1 cellular context compared by ENCODE assay signal in genomic region chr3:195891431-195892104, GRCh38.
TF ChIP-seq lines count a peak whose summit lies in the region.

No MANE protein-coding gene starts in this region.

TF ChIP-seq in GM23338, 12 proteins besides CTCF, POLR2A, EP300 and RAD21 (continued from another document):
- TF ChIP-seq, protein P1, sequence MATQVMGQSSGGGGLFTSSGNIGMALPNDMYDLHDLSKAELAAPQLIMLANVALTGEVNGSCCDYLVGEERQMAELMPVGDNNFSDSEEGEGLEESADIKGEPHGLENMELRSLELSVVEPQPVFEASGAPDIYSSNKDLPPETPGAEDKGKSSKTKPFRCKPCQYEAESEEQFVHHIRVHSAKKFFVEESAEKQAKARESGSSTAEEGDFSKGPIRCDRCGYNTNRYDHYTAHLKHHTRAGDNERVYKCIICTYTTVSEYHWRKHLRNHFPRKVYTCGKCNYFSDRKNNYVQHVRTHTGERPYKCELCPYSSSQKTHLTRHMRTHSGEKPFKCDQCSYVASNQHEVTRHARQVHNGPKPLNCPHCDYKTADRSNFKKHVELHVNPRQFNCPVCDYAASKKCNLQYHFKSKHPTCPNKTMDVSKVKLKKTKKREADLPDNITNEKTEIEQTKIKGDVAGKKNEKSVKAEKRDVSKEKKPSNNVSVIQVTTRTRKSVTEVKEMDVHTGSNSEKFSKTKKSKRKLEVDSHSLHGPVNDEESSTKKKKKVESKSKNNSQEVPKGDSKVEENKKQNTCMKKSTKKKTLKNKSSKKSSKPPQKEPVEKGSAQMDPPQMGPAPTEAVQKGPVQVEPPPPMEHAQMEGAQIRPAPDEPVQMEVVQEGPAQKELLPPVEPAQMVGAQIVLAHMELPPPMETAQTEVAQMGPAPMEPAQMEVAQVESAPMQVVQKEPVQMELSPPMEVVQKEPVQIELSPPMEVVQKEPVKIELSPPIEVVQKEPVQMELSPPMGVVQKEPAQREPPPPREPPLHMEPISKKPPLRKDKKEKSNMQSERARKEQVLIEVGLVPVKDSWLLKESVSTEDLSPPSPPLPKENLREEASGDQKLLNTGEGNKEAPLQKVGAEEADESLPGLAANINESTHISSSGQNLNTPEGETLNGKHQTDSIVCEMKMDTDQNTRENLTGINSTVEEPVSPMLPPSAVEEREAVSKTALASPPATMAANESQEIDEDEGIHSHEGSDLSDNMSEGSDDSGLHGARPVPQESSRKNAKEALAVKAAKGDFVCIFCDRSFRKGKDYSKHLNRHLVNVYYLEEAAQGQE (IDR thresholded peaks at IDR 0.05; ENCODE audit: unreplicated experiment): no peak
- TF ChIP-seq ZNF114 (CRISPR knock-in tag; IDR thresholded peaks at IDR 0.05) (no peak), EZH2 (IDR thresholded peaks at IDR 0.05; ENCODE audit: low read depth, unreplicated experiment) (no peak), ETS1 (IDR thresholded peaks at IDR 0.05) (no peak)
